26 cellular contexts compared by ENCODE assay signal in the genomic region with DNA sequence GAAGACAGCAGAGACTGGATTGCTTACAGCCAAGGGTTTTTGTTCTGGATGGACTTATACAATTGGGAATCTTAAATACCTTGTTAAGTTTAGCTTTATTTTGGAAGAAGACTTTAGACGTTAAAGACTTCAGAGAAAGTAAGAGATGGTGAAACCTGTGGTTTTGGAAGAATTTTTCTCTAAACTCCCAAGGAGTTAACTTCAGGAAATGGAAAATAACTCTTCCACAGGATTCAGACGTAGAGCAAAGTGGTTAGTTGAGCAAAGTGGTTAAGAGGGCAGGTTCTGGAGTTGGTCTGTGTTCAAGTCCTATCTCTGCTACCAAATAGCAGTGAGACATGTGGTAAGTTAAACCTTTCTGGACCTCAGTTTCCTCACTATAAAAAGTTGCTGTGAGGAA. TPM values are rescaled to one million over a fixed set of nuclear protein-coding genes. Genes with fewer than 3 reads are reported as not detected.
DNase-seq lines count a peak whose midpoint lies in the region; ATAC-seq and TF ChIP-seq lines count a peak whose summit lies in the region.
"Had no signal": no experiment of that assay in that cellular context is flagged by ENCODE, and none has a peak within 500 bp of the region (broad histone marks: within the 10 kb centered on the region; RNA-seq: fewer than 3 reads in every experiment).

No MANE protein-coding gene starts in this region.

- peaks cover 100% of the 10 kb centered on the region for H3K79me2 ChIP-seq in GM23248 (ENCODE audit: insufficient read depth)

- no peak overlapping the region for H2AFZ ChIP-seq in GM23248

- TF ChIP-seq CTCF in AG10803 (conservative IDR thresholded peaks at IDR 0.05; ENCODE audit: low read length) (no peak), choroid plexus epithelial cell (conservative IDR thresholded peaks at IDR 0.05; ENCODE audit: low read depth, low read length) (no peak), mesothelial cell of epicardium (IDR thresholded peaks at IDR 0.05; ENCODE audit: unreplicated experiment) (no peak), lower lobe of right lung (IDR thresholded peaks at IDR 0.05) (no peak)

- H3K27ac ChIP-seq in GM23248 (peak overlapping the region; percentile 20), lower lobe of right lung (no peak overlapping the region)
- H3K27ac ChIP-seq: C4-2B, left lung, pancreas, spleen had no signal

- no peak overlapping the region for H3K4me3 ChIP-seq in AG10803 (ENCODE audit: low read length)
- no peak overlapping the region for H3K4me3 ChIP-seq in GM23248
- H3K4me3 ChIP-seq in choroid plexus epithelial cell (ENCODE audit: low read depth, low read length): no peak overlapping the region
- no peak overlapping the region for H3K4me3 ChIP-seq in lower lobe of right lung
- H3K4me3 ChIP-seq: left lung, pancreas, spleen had no signal

- no peaks in the 10 kb centered on the region for H3K27me3 Mint-ChIP-seq in mesothelial cell of epicardium (ENCODE audit: low read depth)
- H3K27me3 Mint-ChIP-seq: stimulated activated memory B cell treated with anti-CD40 and anti-IgM and Interleukin-4, amounts not matched to agents 10 μg/mL and 1 μg/mL and 100 μg/mL, for 72 hours had no signal

- WGBS in GM23248 (ENCODE audit: low coverage in 1 of 2, low lambda C conversion rate in 2 of 2, missing lambda C conversion rate in 2 of 2), 2 experiments: 16 to 20% methylated on average over 2 of the region's 2 CpGs

- H3K9me3 Mint-ChIP-seq in mesothelial cell of epicardium: no peaks in the 10 kb centered on the region
- H3K9me3 Mint-ChIP-seq: natural killer cell; stimulated activated memory B cell treated with anti-CD40 and anti-IgM and Interleukin-4, amounts not matched to agents 10 μg/mL and 1 μg/mL and 100 μg/mL, for 72 hours; T-helper 2 cell treated with Interferon-gamma antibody and Interleukin-4, amounts not matched to agents 5 μg/mL and 100 μg/mL, for 36 hours had no signal

- intact Hi-C loops in lower lobe of right lung (cut with DNase I): no loop called here

- H3K36me3 ChIP-seq in GM23248 (ENCODE audit: low read depth): peaks cover 27% of the 10 kb centered on the region
- peaks cover 42% of the 10 kb centered on the region for H3K36me3 ChIP-seq in lower lobe of right lung

- H3K4me1 ChIP-seq in GM23248 (ENCODE audit: insufficient read depth) (peaks cover 5% of the 10 kb centered on the region; the same call in 1 of the 2 replicates), lower lobe of right lung (peaks cover 10% of the 10 kb centered on the region)
- H3K4me1 ChIP-seq: pancreas had no signal

- H3K4me3 Mint-ChIP-seq in mesothelial cell of epicardium: no peak overlapping the region
- H3K4me3 Mint-ChIP-seq: natural killer cell; stimulated activated memory B cell treated with anti-CD40 and anti-IgM and Interleukin-4, amounts not matched to agents 10 μg/mL and 1 μg/mL and 100 μg/mL, for 72 hours; T-helper 2 cell treated with Interferon-gamma antibody and Interleukin-4, amounts not matched to agents 5 μg/mL and 100 μg/mL, for 36 hours had no signal

- DNase-seq in AG10803 (ENCODE audit: low read depth) (peak; percentile 42), GM23248 (no peak), choroid plexus epithelial cell (ENCODE audit: low read depth) (peak; percentile 33), mesothelial cell of epicardium (ENCODE audit: low spot score in 2 of 2, unreplicated experiment in 2 of 2) (no peak), NCI-H2107 treated with DMSO at 0.1 percent for 48 hours (lab: John Stamatoyannopoulos, UW; ENCODE audit: unreplicated experiment) (no peak), lower lobe of right lung (no peak), cortex of kidney (lab: John Stamatoyannopoulos, UW) (no peak)
- DNase-seq: activated CD4-positive, alpha-beta T cell treated with anti-CD3 and anti-CD28 coated beads, Interleukin-2, amount 50 U/mL, for 48 hours; activated T-cell treated with anti-CD3 and anti-CD28 coated beads for 4 hours; amygdala; central memory CD4-positive, alpha-beta T cell; foreskin fibroblast; left lung; natural killer cell; NCI-H1092; NCI-H187; pancreas; RPMI8226; SK-N-SH; spleen; stimulated activated CD4-positive, alpha-beta T cell treated with anti-CD3 and anti-CD28 coated beads, Interleukin-2, amount 100 ng/mL, for 48 hours had no signal

- peaks cover 29% of the 10 kb centered on the region for H3F3A ChIP-seq in GM23248 (ENCODE audit: insufficient read depth)

- peaks cover 47% of the 10 kb centered on the region for H3K36me3 Mint-ChIP-seq in mesothelial cell of epicardium
- H3K36me3 Mint-ChIP-seq: natural killer cell had no signal

- peaks cover 11% of the 10 kb centered on the region for H3K4me1 Mint-ChIP-seq in mesothelial cell of epicardium

- H3K9me3 ChIP-seq in GM23248 (ENCODE audit: low read depth) (no peaks in the 10 kb centered on the region), lower lobe of right lung (no peaks in the 10 kb centered on the region)
- H3K9me3 ChIP-seq: left lung, pancreas, SK-N-SH, spleen had no signal

- H3K4me2 ChIP-seq in GM23248 (ENCODE audit: unreplicated experiment): no peak overlapping the region
- H3K4me2 ChIP-seq: SK-N-SH had no signal

- peak overlapping the region; percentile 26 for H3K27ac Mint-ChIP-seq in mesothelial cell of epicardium
- H3K27ac Mint-ChIP-seq: natural killer cell; stimulated activated memory B cell treated with anti-CD40 and anti-IgM and Interleukin-4, amounts not matched to agents 10 μg/mL and 1 μg/mL and 100 μg/mL, for 72 hours had no signal

- ATAC-seq in lower lobe of right lung (no peak), HG02763 (IDR thresholded peaks at IDR 0.05; ENCODE audit: unreplicated experiment) (no peak)
- ATAC-seq: HepG2; left lung; natural killer cell; pancreas; stimulated activated memory B cell treated with anti-CD40 and anti-IgM and Interleukin-4, amounts not matched to agents 10 μg/mL and 1 μg/mL and 100 μg/mL, for 72 hours had no signal

- no peak overlapping the region for H3K9ac ChIP-seq in GM23248
- H3K9ac ChIP-seq: SK-N-SH had no signal

- H4K20me1 ChIP-seq in GM23248 (ENCODE audit: insufficient read depth): peaks cover 12% of the 10 kb centered on the region; the same call in 1 of the 2 replicates

- no peaks in the 10 kb centered on the region for H3K9me2 ChIP-seq in GM23248 (ENCODE audit: insufficient read depth)
- H3K9me2 ChIP-seq: SK-N-SH had no signal

- H3K27me3 ChIP-seq in GM23248 (replicated peaks; ENCODE audit: insufficient read depth) (no peaks in the 10 kb centered on the region), lower lobe of right lung (ENCODE audit: low read depth) (no peaks in the 10 kb centered on the region)
- H3K27me3 ChIP-seq: left lung, pancreas, spleen had no signal

- in situ Hi-C loops in GM23248 (cut with MboI): no loop called here

RNA-seq across cellular contexts. Expression of a gene that starts 12.8 kb away (rescaled TPM):
- total RNA-seq in GM23248 (2014; rRNA removed; shearing (Covaris generic)): 16.2 and 17.7 TPM in 2 replicates
- polyA plus RNA-seq in GM23248 (2016; fragmentation: Nextera tagmentation; extraction: Ambion mirVana): 79.8 and 82.1 TPM in 2 replicates
- 93.0 to 97.2 TPM (median 96.2 TPM) in 3 replicates for total RNA-seq in mesothelial cell of epicardium
- total RNA-seq in lower lobe of right lung: 58.6 TPM

Comparison
In these comparisons a context has a peak if more than half of its experiments do, and no peak if none do; other contexts are left out.
1. DNase-seq: peak in AG10803 (single experiment) and choroid plexus epithelial cell (single experiment); none in GM23248 (single experiment), mesothelial cell of epicardium (0 of 2), NCI-H2107 treated with DMSO at 0.1 percent for 48 hours (single experiment), lower lobe of right lung (single experiment) and cortex of kidney (single experiment).